Comparison of ENCODE assay signal across 23 cellular contexts in genomic region chr2:107735206-107735605, GRCh38.
"Had no signal": no experiment of that assay in that cellular context is flagged by ENCODE, and none has a peak within 500 bp of the region (broad histone marks: within the 10 kb centered on the region; RNA-seq: fewer than 3 reads in every experiment).

No MANE protein-coding gene starts in this region.

- H3K27me3 Mint-ChIP-seq: activated naive CD8-positive, alpha-beta T cell treated with anti-CD3 and anti-CD28 coated beads, Interleukin-2, amount 10 ng/mL, durations not matched to agents 7 days and 5 days had no signal

- H3K27me3 ChIP-seq: breast epithelium, SJSA1 had no signal

- ATAC-seq: activated CD8-positive, alpha-beta T cell treated with anti-CD3 and anti-CD28 coated beads, Interleukin-2, amount 10 ng/mL, durations not matched to agents 7 days and 5 days; PC-3; WTC11 had no signal

- H3K4me3 Mint-ChIP-seq: activated CD8-positive, alpha-beta T cell treated with anti-CD3 and anti-CD28 coated beads, Interleukin-2, amount 10 ng/mL, durations not matched to agents 7 days and 5 days; activated naive CD8-positive, alpha-beta T cell treated with anti-CD3 and anti-CD28 coated beads, Interleukin-2, amount 10 ng/mL, durations not matched to agents 7 days and 5 days; T-helper 1 cell treated with Interleukin-12 subunit alpha and Interleukin-12 subunit beta and Interleukin-4 antibody, amounts not matched to agents 30 μg/mL and 1 μg/mL, for 36 hours; WTC11 had no signal

- H3K27ac ChIP-seq: breast epithelium, SJSA1 had no signal

- H3K4me3 ChIP-seq: breast epithelium, SJSA1 had no signal

- H3K4me1 Mint-ChIP-seq: activated naive CD8-positive, alpha-beta T cell treated with anti-CD3 and anti-CD28 coated beads, Interleukin-2, amount 10 ng/mL, durations not matched to agents 7 days and 5 days had no signal

- H3K9me3 ChIP-seq: breast epithelium, SJSA1 had no signal

- H3K4me1 ChIP-seq: breast epithelium, SJSA1 had no signal

- H3K36me3 Mint-ChIP-seq: activated naive CD8-positive, alpha-beta T cell treated with anti-CD3 and anti-CD28 coated beads, Interleukin-2, amount 10 ng/mL, durations not matched to agents 7 days and 5 days; WTC11 had no signal

- H3K36me3 ChIP-seq: breast epithelium, SJSA1 had no signal

- FAIRE-seq: RCC 7860 had no signal

- DNase-seq: activated CD4-positive, alpha-beta T cell treated with anti-CD3 and anti-CD28 coated beads for 48 hours; activated CD4-positive, alpha-beta T cell treated with anti-CD3 and anti-CD28 coated beads, Interleukin-2, amount 50 U/mL, for 4 hours; activated CD4-positive, CD25-positive, alpha-beta regulatory T cell treated with anti-CD3 and anti-CD28 coated beads, Interleukin-2, amount 50 U/mL, for 72 hours; activated CD8-positive, alpha-beta memory T cell treated with anti-CD3 and anti-CD28 coated beads, Interleukin-2, amount 50 U/mL, for 48 hours; activated CD8-positive, alpha-beta T cell treated with anti-CD3 and anti-CD28 coated beads, Interleukin-2, amount 10 ng/mL, durations not matched to agents 7 days and 5 days; activated naive CD4-positive, alpha-beta T cell treated with anti-CD3 and anti-CD28 coated beads, Interleukin-2, amount 50 U/mL, for 16 hours; activated naive CD8-positive, alpha-beta T cell treated with anti-CD3 and anti-CD28 coated beads, Interleukin-2, amount 10 ng/mL, durations not matched to agents 7 days and 5 days; activated T-cell treated with anti-CD3 and anti-CD28 coated beads, Interleukin-2, amount 50 U/mL, for 1 hour; aorta; caudate nucleus; Karpas-422; NCI-H1048; NCI-H1694; NCI-H2029; NCI-H2107; NCI-H510A treated with DMSO at 0.1 percent for 48 hours; PC-3; SHP77 had no signal

- H3K27ac Mint-ChIP-seq: activated CD8-positive, alpha-beta T cell treated with anti-CD3 and anti-CD28 coated beads, Interleukin-2, amount 10 ng/mL, durations not matched to agents 7 days and 5 days; activated naive CD8-positive, alpha-beta T cell treated with anti-CD3 and anti-CD28 coated beads, Interleukin-2, amount 10 ng/mL, durations not matched to agents 7 days and 5 days; T-helper 1 cell treated with Interleukin-12 subunit alpha and Interleukin-12 subunit beta and Interleukin-4 antibody, amounts not matched to agents 30 μg/mL and 1 μg/mL, for 36 hours; WTC11 had no signal

- H3K9me3 Mint-ChIP-seq: activated naive CD8-positive, alpha-beta T cell treated with anti-CD3 and anti-CD28 coated beads, Interleukin-2, amount 10 ng/mL, durations not matched to agents 7 days and 5 days; T-helper 1 cell treated with Interleukin-12 subunit alpha and Interleukin-12 subunit beta and Interleukin-4 antibody, amounts not matched to agents 30 μg/mL and 1 μg/mL, for 36 hours had no signal
